ENCODE assay signal across 8 cellular contexts in genomic region chr3:195258449-195259145, GRCh38. TPM values are rescaled to one million over a fixed set of nuclear protein-coding genes. Genes with fewer than 3 reads are reported as not detected.
DNase-seq lines count a peak whose midpoint lies in the region; ATAC-seq and TF ChIP-seq lines count a peak whose summit lies in the region.

No MANE protein-coding gene starts in this region.

- WGBS in esophagus, 2 donors: 65% methylated on average over 13 of the region's 13 CpGs

- H3K9me3 ChIP-seq in RWPE2 (ENCODE audit: severe bottlenecking) (no peaks in the 10 kb centered on the region), esophagus (ENCODE audit: control insufficient read depth in 2 of 2, insufficient read depth in 1 of 2, low read depth in 1 of 2, low read length in 1 of 2) (no peaks in the 10 kb centered on the region), skeletal muscle tissue (ENCODE audit: control insufficient read depth in 3 of 3, low read length in 3 of 3) (no peaks in the 10 kb centered on the region), HAP-1 (no peaks in the 10 kb centered on the region)

- in situ Hi-C loops in HAP-1 (cut with MboI; ENCODE audit: low sequenced_read_pairs): loop anchor here (25.0 kb wide), 1 partner anchor 921 kb away; no protein-coding TSS in a partner anchor

- ATAC-seq in GM18505 (IDR thresholded peaks at IDR 0.05; ENCODE audit: unreplicated experiment) (no peak), RWPE2 (ENCODE audit: low read depth) (no peak), HG03432 (IDR thresholded peaks at IDR 0.05; ENCODE audit: unreplicated experiment) (no peak), GM21576 (IDR thresholded peaks at IDR 0.05; ENCODE audit: unreplicated experiment) (no peak)

- no peaks in the 10 kb centered on the region for H3K27me3 ChIP-seq in RWPE2 (ENCODE audit: insufficient read depth, poor library complexity, severe bottlenecking)
- no peaks in the 10 kb centered on the region for H3K27me3 ChIP-seq in esophagus (ENCODE audit: control insufficient read depth in 1 of 2, insufficient read depth in 2 of 2, low read length in 2 of 2)
- no peaks in the 10 kb centered on the region for H3K27me3 ChIP-seq in skeletal muscle tissue (ENCODE audit: control insufficient read depth in 3 of 3, insufficient read depth in 3 of 3, low read length in 3 of 3)
- H3K27me3 ChIP-seq in HAP-1 (ENCODE audit: low read depth): no peaks in the 10 kb centered on the region

- H3K36me3 ChIP-seq in RWPE2 (ENCODE audit: low read depth) (no peaks in the 10 kb centered on the region), esophagus (ENCODE audit: control insufficient read depth in 2 of 2, insufficient read depth in 2 of 2, low read length in 1 of 2) (peaks cover 0 to 9% of the 10 kb centered on the region in 2 donors), skeletal muscle tissue (ENCODE audit: control insufficient read depth in 3 of 3, insufficient read depth in 3 of 3, low read length in 3 of 3) (peaks cover 0 to 2% (median 0%) of the 10 kb centered on the region in 3 donors), HAP-1 (replicated peaks) (no peaks in the 10 kb centered on the region)

- no peak for TF ChIP-seq CTCF in RWPE2 (IDR thresholded peaks at IDR 0.05; ENCODE audit: poor library complexity, severe bottlenecking)

- no peak for DNase-seq in RWPE2 (ENCODE audit: low spot score)
- no peak for DNase-seq in stimulated activated CD4-positive, alpha-beta T cell treated with anti-CD3 and anti-CD28 coated beads, Interleukin-4, amount 100 ng/mL, for 24 hours
- no peak for DNase-seq in HAP-1 (ENCODE audit: low spot score in 2 of 2)

- peak overlapping the region; percentile 80 to 85 (median 81) for H3K9ac ChIP-seq in skeletal muscle tissue (ENCODE audit: low read depth in 1 of 3, low read length in 3 of 3)

- H3K4me1 ChIP-seq in RWPE2 (ENCODE audit: insufficient read depth, poor library complexity, severe bottlenecking) (peaks cover 8% of the 10 kb centered on the region), esophagus (ENCODE audit: control insufficient read depth in 2 of 2, insufficient read depth in 2 of 2, low read length in 1 of 2) (peaks cover 0 to 13% of the 10 kb centered on the region in 2 donors), skeletal muscle tissue (ENCODE audit: control insufficient read depth in 3 of 3, insufficient read depth in 3 of 3, low read length in 3 of 3) (peaks cover 25 to 27% (median 26%) of the 10 kb centered on the region in 3 donors), HAP-1 (peaks cover 14% of the 10 kb centered on the region)

- peak; percentile 22 for TF ChIP-seq POLR2A in GM18505 (IDR thresholded peaks at IDR 0.05; ENCODE audit: borderline replicate concordance, extremely low read depth, insufficient read depth, insufficient read length)

- no peak overlapping the region for H3K4me3 ChIP-seq in RWPE2 (ENCODE audit: severe bottlenecking)
- H3K4me3 ChIP-seq in esophagus (ENCODE audit: low read depth in 1 of 2, low read length in 2 of 2): no peak overlapping the region
- no peak overlapping the region for H3K4me3 ChIP-seq in skeletal muscle tissue (ENCODE audit: low read length in 3 of 3)
- H3K4me3 ChIP-seq in HAP-1: no peak overlapping the region

- H3K27ac ChIP-seq in RWPE2 (ENCODE audit: poor library complexity, severe bottlenecking) (peak overlapping the region; percentile 55), esophagus (ENCODE audit: low read depth in 2 of 2, low read length in 1 of 2) (peak overlapping the region; percentile 92 to 97), skeletal muscle tissue (ENCODE audit: low read depth, low read length) (peak overlapping the region; percentile 84)

RNA-seq across cellular contexts. Expression of gene XXYLT1, which starts 12.4 kb away (rescaled TPM):
- polyA plus RNA-seq in esophagus: 10 to 100 TPM; 10.2 to 10.4 TPM
- total RNA-seq in skeletal muscle tissue: 13.6 TPM
